10 cellular contexts compared by ENCODE assay signal in the genomic region with DNA sequence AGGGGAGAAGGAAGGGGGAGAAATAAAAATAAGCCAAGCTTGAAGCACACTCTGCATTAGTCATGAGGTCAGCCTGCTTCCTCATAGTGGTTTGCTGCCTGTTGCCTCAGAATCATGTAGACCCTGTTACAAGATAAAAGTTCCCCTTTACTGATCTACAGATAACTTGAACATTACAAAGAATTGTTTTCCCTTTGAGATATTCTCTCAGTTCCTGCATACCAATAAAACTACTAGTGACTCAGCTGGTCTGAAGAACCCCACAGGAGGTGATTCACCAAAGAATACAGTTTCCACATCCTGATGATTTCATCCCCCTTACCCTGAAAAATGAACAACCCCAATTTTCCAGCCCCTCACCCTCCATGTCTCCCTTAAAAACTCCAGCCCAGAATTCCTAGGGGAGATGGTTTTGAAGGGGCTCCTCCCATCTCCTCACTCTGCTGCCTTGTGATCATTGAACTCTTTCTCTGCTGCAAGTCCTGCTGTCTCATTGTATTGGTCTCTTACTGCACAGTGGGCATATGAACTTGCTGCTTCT. TPM values are rescaled to one million over a fixed set of nuclear protein-coding genes. Genes with fewer than 3 reads are reported as not detected.
DNase-seq lines count a peak whose midpoint lies in the region; ATAC-seq, FAIRE-seq and TF ChIP-seq lines count a peak whose summit lies in the region.
"Had no signal": no experiment of that assay in that cellular context is flagged by ENCODE, and none has a peak within 500 bp of the region (broad histone marks: within the 10 kb centered on the region; RNA-seq: fewer than 3 reads in every experiment).

No MANE protein-coding gene starts in this region.

- H3K9me3 ChIP-seq in mucosa of descending colon (peaks cover 8% of the 10 kb centered on the region), small intestine (ENCODE audit: control insufficient read depth, low read depth) (no peaks in the 10 kb centered on the region)

- no peak for TF ChIP-seq CTCF in mucosa of descending colon (IDR thresholded peaks at IDR 0.05)

- H3K36me3 Mint-ChIP-seq in activated naive CD8-positive, alpha-beta T cell: peaks cover 2% of the 10 kb centered on the region

- intact Hi-C loops in mucosa of descending colon (cut with DNase I, micrococcal nuclease): no loop called here

- FAIRE-seq in small intestine (lab: Jason Lieb, UNC): no peak
- FAIRE-seq: islet of Langerhans had no signal

- peaks cover 18% of the 10 kb centered on the region for H3K4me1 Mint-ChIP-seq in activated naive CD8-positive, alpha-beta T cell (ENCODE audit: low read depth)

- H3K36me3 ChIP-seq in mucosa of descending colon (ENCODE audit: low read depth) (no peaks in the 10 kb centered on the region), small intestine (ENCODE audit: control insufficient read depth in 2 of 2, insufficient read depth in 2 of 2, low read length in 2 of 2) (no peaks in the 10 kb centered on the region)

- no peaks in the 10 kb centered on the region for H3K4me1 ChIP-seq in mucosa of descending colon (ENCODE audit: low read depth)
- H3K4me1 ChIP-seq in small intestine (ENCODE audit: control insufficient read depth in 2 of 2, insufficient read depth in 1 of 2, low read depth in 1 of 2, low read length in 1 of 2): no peaks in the 10 kb centered on the region

- H3K27ac Mint-ChIP-seq in activated naive CD8-positive, alpha-beta T cell: peak overlapping the region; percentile 88

- H3K9me3 Mint-ChIP-seq in activated naive CD8-positive, alpha-beta T cell (ENCODE audit: low read depth): peaks cover 3% of the 10 kb centered on the region

- H3K27me3 Mint-ChIP-seq in activated naive CD8-positive, alpha-beta T cell: peaks cover 3% of the 10 kb centered on the region

- H3K27me3 ChIP-seq in small intestine (ENCODE audit: control insufficient read depth in 2 of 2, insufficient read depth in 2 of 2, low read length in 2 of 2): peaks cover 0 to 3% of the 10 kb centered on the region in 2 donors

- ATAC-seq in mucosa of descending colon: peak; percentile 25
- no peak for ATAC-seq in HG02571 (IDR thresholded peaks at IDR 0.05; ENCODE audit: unreplicated experiment)
- ATAC-seq in GM21786 (IDR thresholded peaks at IDR 0.05; ENCODE audit: unreplicated experiment): no peak

- H3K27ac ChIP-seq in small intestine (ENCODE audit: low read depth in 1 of 2, low read length in 1 of 2): no peak overlapping the region
- H3K27ac ChIP-seq: KMS-11 had no signal

- H3K4me3 ChIP-seq in mucosa of descending colon (no peak overlapping the region), small intestine (ENCODE audit: low read depth in 1 of 2, low read length in 2 of 2) (no peak overlapping the region)

- H3K4me3 Mint-ChIP-seq in activated naive CD8-positive, alpha-beta T cell: no peak overlapping the region

- DNase-seq in DMS53 treated with DMSO at 0.1 percent for 48 hours (lab: John Stamatoyannopoulos, UW; ENCODE audit: unreplicated experiment) (peak; percentile 6), LoVo (ENCODE audit: low spot score) (peak; percentile 39), mucosa of descending colon (peak in 1 of 3 donors; percentile 6), NCI-H2029 treated with DMSO at 0.1 percent for 48 hours (lab: John Stamatoyannopoulos, UW) (no peak), small intestine (no peak)

RNA-seq across cellular contexts. Expression of a gene that starts 31.5 kb away (rescaled TPM):
- total RNA-seq in mucosa of descending colon: 10 to 100 TPM; 12.3 to 52.3 (median 33.2) TPM
- polyA plus RNA-seq in small intestine: 10 to 100 TPM in 1 of 3 donors, 1 to 10 TPM in 2; 2.5 to 22.0 (median 3.0) TPM

Comparison
In these comparisons a context has a peak if more than half of its experiments do, and no peak if none do; other contexts are left out.
1. DNase-seq: peak in DMS53 treated with DMSO at 0.1 percent for 48 hours (single experiment) and LoVo (single experiment); none in NCI-H2029 treated with DMSO at 0.1 percent for 48 hours (single experiment) and small intestine (single experiment).